25 cellular contexts compared by ENCODE assay signal in genomic region chr2:21891191-21891590, GRCh38.
"Had no signal": no experiment of that assay in that cellular context is flagged by ENCODE, and none has a peak within 500 bp of the region (broad histone marks: within the 10 kb centered on the region; RNA-seq: fewer than 3 reads in every experiment).

No MANE protein-coding gene starts in this region.

- H3K9me3 ChIP-seq: adrenal gland, body of pancreas, gastroesophageal sphincter, pancreas, prostate gland, stomach, tibial artery had no signal

- H3K9me3 Mint-ChIP-seq: activated naive CD4-positive, alpha-beta T cell treated with anti-CD3 and anti-CD28 coated beads for 36 hours; nephron had no signal

- H3K27ac ChIP-seq: adrenal gland, body of pancreas, gastroesophageal sphincter, left lung, pancreas, prostate gland, stomach, tibial artery, VCaP had no signal

- DNase-seq: activated CD4-positive, alpha-beta T cell treated with anti-CD3 and anti-CD28 coated beads for 4 hours; activated CD4-positive, alpha-beta T cell treated with anti-CD3 and anti-CD28 coated beads, Interleukin-2, amount 50 U/mL, for 4 hours; activated effector memory CD4-positive, alpha-beta T cell treated with Interleukin-2 at 50 U/mL for 16 hours; activated naive CD4-positive, alpha-beta T cell treated with anti-CD3 and anti-CD28 coated beads for 36 hours; activated naive CD8-positive, alpha-beta T cell treated with anti-CD3 and anti-CD28 coated beads for 36 hours; activated T-cell treated with anti-CD3 and anti-CD28 coated beads for 4 hours; activated T-cell treated with anti-CD3 and anti-CD28 coated beads, Interleukin-2, amount 50 U/mL, for 72 hours; adrenal gland; body of pancreas; effector CD8-positive, alpha-beta T cell; head of caudate nucleus; hippocampal formation; kidney glomerular epithelial cell; retina; stimulated activated CD4-positive, alpha-beta T cell treated with anti-CD3 and anti-CD28 coated beads, Interleukin-15, amount 100 ng/mL, for 24 hours; stimulated activated CD4-positive, alpha-beta T cell treated with anti-CD3 and anti-CD28 coated beads, Interleukin-2, amount 100 ng/mL, for 24 hours; stimulated activated naive B cell treated with anti-CD40 and anti-IgM and Interleukin-4, amounts not matched to agents 10 μg/mL and 1 μg/mL and 100 μg/mL, for 72 hours; stomach; tibial artery had no signal

- H3K4me3 Mint-ChIP-seq: activated naive CD4-positive, alpha-beta T cell treated with anti-CD3 and anti-CD28 coated beads for 36 hours; activated naive CD8-positive, alpha-beta T cell treated with anti-CD3 and anti-CD28 coated beads for 36 hours; activated T-cell treated with anti-CD3 and anti-CD28 coated beads, Interleukin-2, amount 50 U/mL, for 72 hours; nephron; stimulated activated naive B cell treated with anti-CD40 and anti-IgM and Interleukin-4, amounts not matched to agents 10 μg/mL and 1 μg/mL and 100 μg/mL, for 72 hours had no signal

- H3K4me1 Mint-ChIP-seq: activated naive CD8-positive, alpha-beta T cell treated with anti-CD3 and anti-CD28 coated beads for 36 hours; stimulated activated naive B cell treated with anti-CD40 and anti-IgM and Interleukin-4, amounts not matched to agents 10 μg/mL and 1 μg/mL and 100 μg/mL, for 72 hours had no signal

- H3K27ac Mint-ChIP-seq: activated naive CD4-positive, alpha-beta T cell treated with anti-CD3 and anti-CD28 coated beads for 36 hours; activated naive CD8-positive, alpha-beta T cell treated with anti-CD3 and anti-CD28 coated beads for 36 hours; activated T-cell treated with anti-CD3 and anti-CD28 coated beads, Interleukin-2, amount 50 U/mL, for 72 hours; nephron; stimulated activated naive B cell treated with anti-CD40 and anti-IgM and Interleukin-4, amounts not matched to agents 10 μg/mL and 1 μg/mL and 100 μg/mL, for 72 hours had no signal

- H3K27me3 ChIP-seq: adrenal gland, body of pancreas, gastroesophageal sphincter, left lung, pancreas, stomach, tibial artery had no signal

- H3K4me3 ChIP-seq: adrenal gland, body of pancreas, gastroesophageal sphincter, left lung, pancreas, prostate gland, stomach, tibial artery had no signal

- H3K36me3 ChIP-seq: adrenal gland, gastroesophageal sphincter, left lung, pancreas, prostate gland, stomach, tibial artery had no signal

- H3K4me1 ChIP-seq: adrenal gland, body of pancreas, gastroesophageal sphincter, left lung, pancreas, prostate gland, stomach, tibial artery had no signal

- ATAC-seq: activated T-cell treated with anti-CD3 and anti-CD28 coated beads, Interleukin-2, amount 50 U/mL, for 72 hours; body of pancreas; gastroesophageal sphincter; left lung; pancreas; stimulated activated naive B cell treated with anti-CD40 and anti-IgM and Interleukin-4, amounts not matched to agents 10 μg/mL and 1 μg/mL and 100 μg/mL, for 72 hours had no signal

- H3K27me3 Mint-ChIP-seq: activated naive CD8-positive, alpha-beta T cell treated with anti-CD3 and anti-CD28 coated beads for 36 hours; stimulated activated naive B cell treated with anti-CD40 and anti-IgM and Interleukin-4, amounts not matched to agents 10 μg/mL and 1 μg/mL and 100 μg/mL, for 72 hours had no signal

- H3K36me3 Mint-ChIP-seq: activated naive CD8-positive, alpha-beta T cell treated with anti-CD3 and anti-CD28 coated beads for 36 hours; stimulated activated naive B cell treated with anti-CD40 and anti-IgM and Interleukin-4, amounts not matched to agents 10 μg/mL and 1 μg/mL and 100 μg/mL, for 72 hours had no signal
